Comparison of ENCODE assay signal across 9 cellular contexts in the genomic region with DNA sequence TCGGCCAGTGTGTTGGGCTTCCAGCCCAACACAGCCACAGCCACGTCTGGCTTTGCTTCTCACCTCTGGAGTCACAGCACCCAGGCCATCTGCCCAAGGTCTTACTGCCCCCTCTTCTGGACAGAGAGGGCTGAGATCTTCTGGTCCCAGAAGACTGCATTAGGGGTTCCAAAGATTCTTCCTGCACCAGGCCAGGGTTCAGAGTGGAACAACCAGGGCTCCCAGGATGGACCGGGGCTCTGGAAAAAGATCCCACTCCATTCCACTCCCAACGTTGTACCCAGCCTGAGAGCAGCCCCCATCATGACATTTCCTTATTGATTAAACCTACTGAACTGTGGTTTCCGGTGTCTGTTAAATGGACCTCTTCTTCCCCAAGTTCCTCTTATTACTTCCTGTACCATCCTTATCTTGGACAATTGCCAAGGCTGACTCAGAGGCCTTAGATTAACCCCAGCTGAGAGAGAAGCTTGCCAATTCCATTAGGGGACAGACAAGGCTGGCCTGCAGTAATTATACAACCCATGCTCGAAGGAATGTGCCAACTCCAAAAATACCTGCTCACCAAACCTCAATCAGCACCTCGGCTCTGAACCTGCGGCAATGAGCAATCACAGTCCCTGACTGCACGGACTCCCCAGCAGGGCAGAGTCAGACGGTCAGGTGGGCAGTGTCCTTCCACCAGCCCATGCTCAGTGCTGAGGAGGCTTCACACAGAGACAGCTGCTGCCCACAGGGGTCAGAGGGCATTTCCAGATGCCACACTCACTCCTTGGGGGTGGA. TPM values are rescaled to one million over a fixed set of nuclear protein-coding genes. Genes with fewer than 3 reads are reported as not detected.
A peak's percentile ranks its signal among the peaks of the same experiment; 100 is the strongest.
DNase-seq lines count a peak whose midpoint lies in the region; ATAC-seq and TF ChIP-seq lines count a peak whose summit lies in the region.
"Had no signal": no experiment of that assay in that cellular context is flagged by ENCODE, and none has a peak within 500 bp of the region (broad histone marks: within the 10 kb centered on the region; RNA-seq: fewer than 3 reads in every experiment).

No MANE protein-coding gene starts in this region.

- no peaks in the 10 kb centered on the region for H3K9me2 ChIP-seq in MM.1S (replicated peaks; ENCODE audit: insufficient read depth, low read length)

- DNase-seq in DMS53 (lab: John Stamatoyannopoulos, UW) (peak; percentile 95), MM.1S (peak; percentile 50), esophagus muscularis mucosa (ENCODE audit: extremely low spot score) (no peak), natural killer cell (no peak)
- DNase-seq in activated CD4-positive, alpha-beta T cell treated with anti-CD3 and anti-CD28 coated beads for 48 hours = no peak

- peak overlapping the region; percentile 33; the same call in 1 of the 2 replicates for H3K4me2 ChIP-seq in MM.1S (ENCODE audit: low read depth, low read length)

- no peak overlapping the region for H3K4me3 Mint-ChIP-seq in natural killer cell

- no peak for TF ChIP-seq EP300 in esophagus muscularis mucosa (IDR thresholded peaks at IDR 0.05)

- H3K27ac Mint-ChIP-seq in natural killer cell = peak overlapping the region in 1 of 2 donors; percentile 38

- H3K4me3 ChIP-seq in MM.1S (ENCODE audit: low read length) (no peak overlapping the region), esophagus muscularis mucosa (no peak overlapping the region)

- peaks cover 12 to 20% of the 10 kb centered on the region in 2 donors for H3K4me1 Mint-ChIP-seq in natural killer cell

- peaks cover 13% of the 10 kb centered on the region for H3K4me1 ChIP-seq in MM.1S (ENCODE audit: low read length)
- peaks cover 21 to 33% (median 23%) of the 10 kb centered on the region in 4 donors for H3K4me1 ChIP-seq in esophagus muscularis mucosa

- H3K27me3 Mint-ChIP-seq in natural killer cell (ENCODE audit: low read depth in 2 of 2) = no peaks in the 10 kb centered on the region

- no peaks in the 10 kb centered on the region for H4K20me1 ChIP-seq in MM.1S (ENCODE audit: insufficient read depth, low read length)

- H3K9ac ChIP-seq in MM.1S (ENCODE audit: low read length) = no peak overlapping the region

- intact Hi-C loops in esophagus muscularis mucosa (cut with DNase I) = no loop called here
- intact Hi-C loops in natural killer cell (cut with micrococcal nuclease) = no loop called here

- no peaks in the 10 kb centered on the region for H3K36me3 ChIP-seq in MM.1S (replicated peaks; ENCODE audit: insufficient read depth, low read length)
- H3K36me3 ChIP-seq in esophagus muscularis mucosa = no peaks in the 10 kb centered on the region

- H3K9me3 ChIP-seq in MM.1S (replicated peaks; ENCODE audit: insufficient read depth, low read length) = no peaks in the 10 kb centered on the region
- H3K9me3 ChIP-seq in esophagus muscularis mucosa = no peaks in the 10 kb centered on the region

- WGBS in esophagus muscularis mucosa = 29% methylated on average over 8 of the region's 10 CpGs

- H2AFZ ChIP-seq in MM.1S (ENCODE audit: low read length) = no peak overlapping the region

- no peak for TF ChIP-seq POLR2A in esophagus muscularis mucosa (IDR thresholded peaks at IDR 0.05; ENCODE audit: low read depth)

- no peaks in the 10 kb centered on the region for H3K79me2 ChIP-seq in MM.1S (ENCODE audit: low read length)

- ATAC-seq in GM21529 (IDR thresholded peaks at IDR 0.05; ENCODE audit: unreplicated experiment) (peak; percentile 75), SK-N-SH treated with all-trans-retinoic acid at 6 μM for 48 hours (peak; percentile 93), natural killer cell (peak; percentile 49 to 77 (median 54)), HG03439 (IDR thresholded peaks at IDR 0.05; ENCODE audit: unreplicated experiment) (no peak)

- TF ChIP-seq CTCF in MM.1S (IDR thresholded peaks at IDR 0.05; ENCODE audit: low read length) (peak; percentile 51), esophagus muscularis mucosa (IDR thresholded peaks at IDR 0.05) (peak; percentile 15 to 25 (median 18)), natural killer cell (IDR thresholded peaks at IDR 0.05) (no peak)

- no peaks in the 10 kb centered on the region for H3K36me3 Mint-ChIP-seq in natural killer cell

- H3F3A ChIP-seq in MM.1S (ENCODE audit: insufficient read depth, low read length) = no peaks in the 10 kb centered on the region

- H3K27ac ChIP-seq in MM.1S (ENCODE audit: low read length) = peak overlapping the region; percentile 22; the same call in 1 of the 2 replicates
- H3K27ac ChIP-seq in esophagus muscularis mucosa (replicated peaks in 1 of 4) = no peak overlapping the region

- no peaks in the 10 kb centered on the region for H3K9me3 Mint-ChIP-seq in natural killer cell

- H3K27me3 ChIP-seq in MM.1S (replicated peaks; ENCODE audit: insufficient read depth, low read length) (no peaks in the 10 kb centered on the region), esophagus muscularis mucosa (no peaks in the 10 kb centered on the region)

TF ChIP-seq in SK-N-SH treated with all-trans-retinoic acid at 6 μM for 48 hours, 23 proteins besides CTCF, POLR2A, EP300 and RAD21:
- TF ChIP-seq ZNF565 (CRISPR knock-in tag; conservative IDR thresholded peaks at IDR 0.05; ENCODE audit: low read depth) (no peak), ZNF70 (CRISPR knock-in tag; IDR thresholded peaks at IDR 0.05) (no peak), ZFP3 (CRISPR knock-in tag; IDR thresholded peaks at IDR 0.05) (no peak), BACH2 (CRISPR knock-in tag; IDR thresholded peaks at IDR 0.05; ENCODE audit: borderline replicate concordance) (no peak), PATZ1 (CRISPR knock-in tag; IDR thresholded peaks at IDR 0.05; ENCODE audit: borderline replicate concordance) (peak; percentile 47; the same call in 1 of the 2 replicates), ISL1 (CRISPR knock-in tag; IDR thresholded peaks at IDR 0.05) (peak; percentile 50), OSR1 (CRISPR knock-in tag; IDR thresholded peaks at IDR 0.05) (no peak), CREB5 (CRISPR knock-in tag; IDR thresholded peaks at IDR 0.05; ENCODE audit: low read depth) (no peak)
- TF ChIP-seq, protein P1, sequence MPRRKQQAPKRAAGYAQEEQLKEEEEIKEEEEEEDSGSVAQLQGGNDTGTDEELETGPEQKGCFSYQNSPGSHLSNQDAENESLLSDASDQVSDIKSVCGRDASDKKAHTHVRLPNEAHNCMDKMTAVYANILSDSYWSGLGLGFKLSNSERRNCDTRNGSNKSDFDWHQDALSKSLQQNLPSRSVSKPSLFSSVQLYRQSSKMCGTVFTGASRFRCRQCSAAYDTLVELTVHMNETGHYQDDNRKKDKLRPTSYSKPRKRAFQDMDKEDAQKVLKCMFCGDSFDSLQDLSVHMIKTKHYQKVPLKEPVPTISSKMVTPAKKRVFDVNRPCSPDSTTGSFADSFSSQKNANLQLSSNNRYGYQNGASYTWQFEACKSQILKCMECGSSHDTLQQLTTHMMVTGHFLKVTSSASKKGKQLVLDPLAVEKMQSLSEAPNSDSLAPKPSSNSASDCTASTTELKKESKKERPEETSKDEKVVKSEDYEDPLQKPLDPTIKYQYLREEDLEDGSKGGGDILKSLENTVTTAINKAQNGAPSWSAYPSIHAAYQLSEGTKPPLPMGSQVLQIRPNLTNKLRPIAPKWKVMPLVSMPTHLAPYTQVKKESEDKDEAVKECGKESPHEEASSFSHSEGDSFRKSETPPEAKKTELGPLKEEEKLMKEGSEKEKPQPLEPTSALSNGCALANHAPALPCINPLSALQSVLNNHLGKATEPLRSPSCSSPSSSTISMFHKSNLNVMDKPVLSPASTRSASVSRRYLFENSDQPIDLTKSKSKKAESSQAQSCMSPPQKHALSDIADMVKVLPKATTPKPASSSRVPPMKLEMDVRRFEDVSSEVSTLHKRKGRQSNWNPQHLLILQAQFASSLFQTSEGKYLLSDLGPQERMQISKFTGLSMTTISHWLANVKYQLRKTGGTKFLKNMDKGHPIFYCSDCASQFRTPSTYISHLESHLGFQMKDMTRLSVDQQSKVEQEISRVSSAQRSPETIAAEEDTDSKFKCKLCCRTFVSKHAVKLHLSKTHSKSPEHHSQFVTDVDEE (CRISPR knock-in tag; IDR thresholded peaks at IDR 0.05) = 0 out of 2 replicates have a peak, but pooled peaks have one; percentile 61
TF ChIP-seq in SK-N-SH treated with all-trans-retinoic acid at 6 μM for 48 hours: peak in this region for 3.

RNA-seq across cellular contexts. Expression of gene NPFFR1, which starts 47.9 kb away (rescaled TPM):
- total RNA-seq in esophagus muscularis mucosa (not detected), natural killer cell (under 1 TPM in 1 of 3 donors, not detected in 2; 0.05 TPM)
- total RNA-seq: activated CD8-positive, alpha-beta memory T cell treated with anti-CD3 and anti-CD28 coated beads for 36 hours had no signal

RNA-seq across cellular contexts. Expression of gene LRRC20, which starts 50.7 kb away (rescaled TPM):
- 10 to 100 TPM in 3 of 4 donors, 1 to 10 TPM in 1; 6.6 to 17.0 (median 13.4) TPM for total RNA-seq in esophagus muscularis mucosa
- total RNA-seq in natural killer cell = 1 to 10 TPM; 1.2 to 1.5 (median 1.3) TPM

Comparison
In these comparisons a context has a peak if more than half of its experiments do, and no peak if none do; other contexts are left out.
1. DNase-seq: peak in DMS53 (single experiment) and MM.1S (single experiment); none in esophagus muscularis mucosa (single experiment), natural killer cell (single experiment) and activated CD4-positive, alpha-beta T cell treated with anti-CD3 and anti-CD28 coated beads for 48 hours (single experiment).